ENCODE assay signal across 26 cellular contexts in the genomic region with DNA sequence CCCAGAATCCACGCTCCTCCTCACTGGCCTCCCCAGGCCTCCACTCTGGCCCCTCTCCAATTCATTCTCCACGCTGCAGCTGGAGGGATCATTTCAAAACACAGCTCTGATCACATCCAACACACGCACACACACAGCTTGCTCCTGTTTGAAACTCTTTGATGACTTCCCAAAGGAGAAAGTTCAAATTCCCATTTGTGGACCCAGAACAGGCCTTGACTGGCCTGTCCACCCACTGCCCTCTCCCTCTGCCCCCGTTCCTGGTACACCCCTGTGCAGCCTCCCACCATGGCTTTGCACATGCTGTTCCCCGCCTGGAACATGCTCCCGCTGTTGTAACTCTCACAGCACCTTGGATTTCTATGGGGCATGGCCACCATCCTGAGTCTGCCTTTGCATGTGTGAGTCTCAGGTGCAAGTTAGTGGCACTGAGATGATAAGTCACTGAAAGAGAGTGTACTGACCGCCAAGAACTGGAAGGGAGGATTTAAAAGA.
"Had no signal": no experiment of that assay in that cellular context is flagged by ENCODE, and none has a peak within 500 bp of the region (broad histone marks: within the 10 kb centered on the region; RNA-seq: fewer than 3 reads in every experiment).

No MANE protein-coding gene starts in this region.

- H3K9me3 ChIP-seq: esophagus squamous epithelium, lower lobe of right lung, ovary, psoas muscle, thoracic aorta, vagina had no signal

- H3K9me3 Mint-ChIP-seq: effector memory CD8-positive, alpha-beta T cell; natural killer cell; stimulated activated naive CD8-positive, alpha-beta T cell treated with anti-CD3 and anti-CD28 coated beads, Interleukin-15, Interleukin-2, amounts not matched to agents 100 ng/mL and 50 ng/mL, for 24 hours had no signal

- H3K4me3 ChIP-seq: esophagus squamous epithelium, heart right ventricle, lower lobe of right lung, ovary, psoas muscle, thoracic aorta, tibial nerve, upper lobe of left lung, vagina had no signal

- H3K27me3 ChIP-seq: esophagus squamous epithelium, heart right ventricle, ovary, tibial nerve, upper lobe of left lung, vagina had no signal

- ATAC-seq: effector memory CD8-positive, alpha-beta T cell; heart right ventricle; left colon; left ventricle myocardium superior; lower lobe of right lung; natural killer cell; psoas muscle; right cardiac atrium; stimulated activated naive B cell treated with anti-CD40 and anti-IgM and Interleukin-4, amounts not matched to agents 10 μg/mL and 1 μg/mL and 100 μg/mL, for 72 hours had no signal

- H3K27ac Mint-ChIP-seq: effector memory CD8-positive, alpha-beta T cell; natural killer cell; stimulated activated naive B cell treated with anti-CD40 and anti-IgM and Interleukin-4, amounts not matched to agents 10 μg/mL and 1 μg/mL and 100 μg/mL, for 72 hours; stimulated activated naive CD8-positive, alpha-beta T cell treated with anti-CD3 and anti-CD28 coated beads, Interleukin-15, Interleukin-2, amounts not matched to agents 100 ng/mL and 50 ng/mL, for 24 hours had no signal

- H3K4me1 ChIP-seq: esophagus squamous epithelium, heart right ventricle, lower lobe of right lung, psoas muscle, tibial nerve, upper lobe of left lung, vagina had no signal

- H3K4me3 Mint-ChIP-seq: effector memory CD8-positive, alpha-beta T cell; natural killer cell; stimulated activated naive B cell treated with anti-CD40 and anti-IgM and Interleukin-4, amounts not matched to agents 10 μg/mL and 1 μg/mL and 100 μg/mL, for 72 hours; stimulated activated naive CD8-positive, alpha-beta T cell treated with anti-CD3 and anti-CD28 coated beads, Interleukin-15, Interleukin-2, amounts not matched to agents 100 ng/mL and 50 ng/mL, for 24 hours had no signal

- DNase-seq: cortex of kidney; effector memory CD8-positive, alpha-beta T cell; erythroblast; esophagus squamous epithelium; foreskin melanocyte; glutamatergic neuron; heart right ventricle; hippocampal formation; kidney glomerular epithelial cell; left colon; left ventricle myocardium superior; lower lobe of right lung; natural killer cell; nucleus accumbens; ovary; psoas muscle; right cardiac atrium; small intestine; stimulated activated CD4-positive, alpha-beta T cell treated with anti-CD3 and anti-CD28 coated beads, Interleukin-15, amount 100 ng/mL, for 24 hours; stimulated activated CD4-positive, alpha-beta T cell treated with anti-CD3 and anti-CD28 coated beads, Interleukin-2, amount 100 ng/mL, for 48 hours; stimulated activated naive B cell treated with anti-CD40 and anti-IgM and Interleukin-4, amounts not matched to agents 10 μg/mL and 1 μg/mL and 100 μg/mL, for 72 hours; upper lobe of left lung had no signal

- H3K27ac ChIP-seq: esophagus squamous epithelium, heart right ventricle, lower lobe of right lung, ovary, psoas muscle, thoracic aorta, tibial nerve, upper lobe of left lung, vagina had no signal

- H3K4me1 Mint-ChIP-seq: stimulated activated naive B cell treated with anti-CD40 and anti-IgM and Interleukin-4, amounts not matched to agents 10 μg/mL and 1 μg/mL and 100 μg/mL, for 72 hours had no signal

- H3K36me3 ChIP-seq: esophagus squamous epithelium, heart right ventricle, lower lobe of right lung, ovary, thoracic aorta, tibial nerve, upper lobe of left lung, vagina had no signal

- H3K36me3 Mint-ChIP-seq: natural killer cell; stimulated activated naive B cell treated with anti-CD40 and anti-IgM and Interleukin-4, amounts not matched to agents 10 μg/mL and 1 μg/mL and 100 μg/mL, for 72 hours had no signal
